ENCODE assay signal across 1 cellular context in the genomic region with DNA sequence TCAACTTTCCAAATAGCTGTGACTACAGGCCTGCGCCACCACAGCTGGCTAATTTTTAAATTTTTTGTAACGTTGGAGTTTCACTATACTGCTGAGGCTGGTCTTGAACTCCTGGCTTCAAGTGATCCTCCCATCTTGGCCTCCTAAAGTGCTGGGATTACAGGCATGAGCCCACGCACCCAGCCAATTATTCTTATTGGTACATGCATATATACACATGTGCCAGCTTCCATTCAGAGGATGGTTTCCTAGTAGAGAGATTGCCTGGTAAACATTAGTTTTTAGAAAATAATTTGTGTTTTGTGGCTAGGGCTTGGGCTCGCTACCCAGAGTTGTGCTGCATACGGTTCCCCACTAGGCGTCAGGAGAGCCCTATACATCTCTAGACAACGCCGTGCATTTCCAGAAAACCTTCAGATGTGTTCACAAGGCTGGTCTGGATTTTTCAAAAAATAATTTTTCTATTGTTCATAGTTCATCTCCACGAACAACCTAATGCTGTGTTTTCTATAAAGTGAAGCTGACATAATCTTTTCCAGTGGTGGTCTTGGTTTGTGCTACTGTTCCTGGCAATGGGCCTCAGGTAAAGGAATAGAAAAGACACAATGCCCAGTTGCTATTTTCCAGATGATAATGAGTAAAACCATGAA.
A peak's percentile ranks its signal among the peaks of the same experiment; 100 is the strongest.
TF ChIP-seq lines count a peak whose summit lies in the region.

No MANE protein-coding gene starts in this region.

TF ChIP-seq in HepG2, 621 proteins besides CTCF, POLR2A, EP300 and RAD21 (continued from another document and continues in another):
- TF ChIP-seq, protein P1, sequence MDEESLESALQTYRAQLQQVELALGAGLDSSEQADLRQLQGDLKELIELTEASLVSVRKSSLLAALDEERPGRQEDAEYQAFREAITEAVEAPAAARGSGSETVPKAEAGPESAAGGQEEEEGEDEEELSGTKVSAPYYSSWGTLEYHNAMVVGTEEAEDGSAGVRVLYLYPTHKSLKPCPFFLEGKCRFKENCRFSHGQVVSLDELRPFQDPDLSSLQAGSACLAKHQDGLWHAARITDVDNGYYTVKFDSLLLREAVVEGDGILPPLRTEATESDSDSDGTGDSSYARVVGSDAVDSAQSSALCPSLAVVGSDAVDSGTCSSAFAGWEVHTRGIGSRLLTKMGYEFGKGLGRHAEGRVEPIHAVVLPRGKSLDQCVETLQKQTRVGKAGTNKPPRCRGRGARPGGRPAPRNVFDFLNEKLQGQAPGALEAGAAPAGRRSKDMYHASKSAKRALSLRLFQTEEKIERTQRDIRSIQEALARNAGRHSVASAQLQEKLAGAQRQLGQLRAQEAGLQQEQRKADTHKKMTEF (CRISPR knock-in tag; IDR thresholded peaks at IDR 0.05), result 0 out of 2 replicates have a peak, but pooled peaks have one; percentile 29
- TF ChIP-seq ARNT (IDR thresholded peaks at IDR 0.05), result no peak
- TF ChIP-seq, protein P2, sequence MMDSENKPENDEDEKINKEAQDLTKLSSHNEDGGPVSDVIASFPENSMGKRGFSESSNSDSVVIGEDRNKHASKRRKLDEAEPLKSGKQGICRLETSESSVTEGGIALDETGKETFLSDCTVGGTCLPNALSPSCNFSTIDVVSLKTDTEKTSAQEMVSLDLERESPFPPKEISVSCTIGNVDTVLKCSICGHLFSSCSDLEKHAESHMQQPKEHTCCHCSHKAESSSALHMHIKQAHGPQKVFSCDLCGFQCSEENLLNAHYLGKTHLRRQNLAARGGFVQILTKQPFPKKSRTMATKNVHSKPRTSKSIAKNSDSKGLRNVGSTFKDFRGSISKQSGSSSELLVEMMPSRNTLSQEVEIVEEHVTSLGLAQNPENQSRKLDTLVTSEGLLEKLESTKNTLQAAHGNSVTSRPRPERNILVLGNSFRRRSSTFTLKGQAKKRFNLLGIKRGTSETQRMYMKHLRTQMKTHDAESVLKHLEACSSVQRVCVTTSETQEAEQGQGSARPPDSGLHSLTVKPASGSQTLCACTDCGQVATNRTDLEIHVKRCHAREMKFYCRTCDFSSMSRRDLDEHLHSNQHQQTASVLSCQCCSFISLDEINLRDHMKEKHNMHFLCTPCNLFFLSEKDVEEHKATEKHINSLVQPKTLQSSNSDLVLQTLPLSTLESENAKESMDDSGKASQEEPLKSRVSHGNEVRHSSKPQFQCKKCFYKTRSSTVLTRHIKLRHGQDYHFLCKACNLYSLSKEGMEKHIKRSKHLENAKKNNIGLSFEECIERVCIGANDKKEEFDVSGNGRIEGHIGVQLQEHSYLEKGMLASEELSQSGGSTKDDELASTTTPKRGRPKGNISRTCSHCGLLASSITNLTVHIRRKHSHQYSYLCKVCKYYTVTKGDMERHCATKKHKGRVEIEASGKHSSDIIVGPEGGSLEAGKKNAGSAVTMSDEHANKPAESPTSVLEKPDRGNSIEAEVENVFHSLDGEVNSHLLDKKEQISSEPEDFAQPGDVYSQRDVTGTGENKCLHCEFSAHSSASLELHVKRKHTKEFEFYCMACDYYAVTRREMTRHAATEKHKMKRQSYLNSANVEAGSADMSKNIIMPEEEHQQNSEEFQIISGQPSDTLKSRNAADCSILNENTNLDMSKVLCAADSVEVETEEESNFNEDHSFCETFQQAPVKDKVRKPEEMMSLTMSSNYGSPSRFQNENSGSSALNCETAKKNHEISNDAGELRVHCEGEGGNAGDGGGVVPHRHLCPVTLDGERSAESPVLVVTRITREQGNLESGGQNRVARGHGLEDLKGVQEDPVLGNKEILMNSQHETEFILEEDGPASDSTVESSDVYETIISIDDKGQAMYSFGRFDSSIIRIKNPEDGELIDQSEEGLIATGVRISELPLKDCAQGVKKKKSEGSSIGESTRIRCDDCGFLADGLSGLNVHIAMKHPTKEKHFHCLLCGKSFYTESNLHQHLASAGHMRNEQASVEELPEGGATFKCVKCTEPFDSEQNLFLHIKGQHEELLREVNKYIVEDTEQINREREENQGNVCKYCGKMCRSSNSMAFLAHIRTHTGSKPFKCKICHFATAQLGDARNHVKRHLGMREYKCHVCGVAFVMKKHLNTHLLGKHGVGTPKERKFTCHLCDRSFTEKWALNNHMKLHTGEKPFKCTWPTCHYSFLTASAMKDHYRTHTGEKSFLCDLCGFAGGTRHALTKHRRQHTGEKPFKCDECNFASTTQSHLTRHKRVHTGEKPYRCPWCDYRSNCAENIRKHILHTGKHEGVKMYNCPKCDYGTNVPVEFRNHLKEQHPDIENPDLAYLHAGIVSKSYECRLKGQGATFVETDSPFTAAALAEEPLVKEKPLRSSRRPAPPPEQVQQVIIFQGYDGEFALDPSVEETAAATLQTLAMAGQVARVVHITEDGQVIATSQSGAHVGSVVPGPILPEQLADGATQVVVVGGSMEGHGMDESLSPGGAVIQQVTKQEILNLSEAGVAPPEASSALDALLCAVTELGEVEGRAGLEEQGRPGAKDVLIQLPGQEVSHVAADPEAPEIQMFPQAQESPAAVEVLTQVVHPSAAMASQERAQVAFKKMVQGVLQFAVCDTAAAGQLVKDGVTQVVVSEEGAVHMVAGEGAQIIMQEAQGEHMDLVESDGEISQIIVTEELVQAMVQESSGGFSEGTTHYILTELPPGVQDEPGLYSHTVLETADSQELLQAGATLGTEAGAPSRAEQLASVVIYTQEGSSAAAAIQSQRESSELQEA (CRISPR knock-in tag; IDR thresholded peaks at IDR 0.05; ENCODE audit: not compliant biosample characterization), result no peak
- no peak for TF ChIP-seq TBX3 (IDR thresholded peaks at IDR 0.05; ENCODE audit: borderline replicate concordance)
- no peak for TF ChIP-seq PLRG1 (conservative IDR thresholded peaks at IDR 0.05)
- TF ChIP-seq ZNF143 (CRISPR knock-in tag; IDR thresholded peaks at IDR 0.05), result no peak
- TF ChIP-seq SRSF4 (IDR thresholded peaks at IDR 0.05; ENCODE audit: low read depth, low read length, poor library complexity, severe bottlenecking), result no peak
- TF ChIP-seq, protein P3, sequence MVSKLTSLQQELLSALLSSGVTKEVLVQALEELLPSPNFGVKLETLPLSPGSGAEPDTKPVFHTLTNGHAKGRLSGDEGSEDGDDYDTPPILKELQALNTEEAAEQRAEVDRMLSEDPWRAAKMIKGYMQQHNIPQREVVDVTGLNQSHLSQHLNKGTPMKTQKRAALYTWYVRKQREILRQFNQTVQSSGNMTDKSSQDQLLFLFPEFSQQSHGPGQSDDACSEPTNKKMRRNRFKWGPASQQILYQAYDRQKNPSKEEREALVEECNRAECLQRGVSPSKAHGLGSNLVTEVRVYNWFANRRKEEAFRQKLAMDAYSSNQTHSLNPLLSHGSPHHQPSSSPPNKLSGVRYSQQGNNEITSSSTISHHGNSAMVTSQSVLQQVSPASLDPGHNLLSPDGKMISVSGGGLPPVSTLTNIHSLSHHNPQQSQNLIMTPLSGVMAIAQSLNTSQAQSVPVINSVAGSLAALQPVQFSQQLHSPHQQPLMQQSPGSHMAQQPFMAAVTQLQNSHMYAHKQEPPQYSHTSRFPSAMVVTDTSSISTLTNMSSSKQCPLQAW (CRISPR knock-in tag; IDR thresholded peaks at IDR 0.05), result 0 out of 2 replicates have a peak, but pooled peaks have one; percentile 34
- no peak for TF ChIP-seq MATR3 (CRISPR knock-in tag; IDR thresholded peaks at IDR 0.05)
- no peak for TF ChIP-seq MAFK (conservative IDR thresholded peaks at IDR 0.05 in 1 of 2, IDR thresholded peaks at IDR 0.05 in 1 of 2; ENCODE audit: low read length in 2 of 2)
- TF ChIP-seq KLF16 (CRISPR knock-in tag; IDR thresholded peaks at IDR 0.05), result no peak
- TF ChIP-seq, protein P4, sequence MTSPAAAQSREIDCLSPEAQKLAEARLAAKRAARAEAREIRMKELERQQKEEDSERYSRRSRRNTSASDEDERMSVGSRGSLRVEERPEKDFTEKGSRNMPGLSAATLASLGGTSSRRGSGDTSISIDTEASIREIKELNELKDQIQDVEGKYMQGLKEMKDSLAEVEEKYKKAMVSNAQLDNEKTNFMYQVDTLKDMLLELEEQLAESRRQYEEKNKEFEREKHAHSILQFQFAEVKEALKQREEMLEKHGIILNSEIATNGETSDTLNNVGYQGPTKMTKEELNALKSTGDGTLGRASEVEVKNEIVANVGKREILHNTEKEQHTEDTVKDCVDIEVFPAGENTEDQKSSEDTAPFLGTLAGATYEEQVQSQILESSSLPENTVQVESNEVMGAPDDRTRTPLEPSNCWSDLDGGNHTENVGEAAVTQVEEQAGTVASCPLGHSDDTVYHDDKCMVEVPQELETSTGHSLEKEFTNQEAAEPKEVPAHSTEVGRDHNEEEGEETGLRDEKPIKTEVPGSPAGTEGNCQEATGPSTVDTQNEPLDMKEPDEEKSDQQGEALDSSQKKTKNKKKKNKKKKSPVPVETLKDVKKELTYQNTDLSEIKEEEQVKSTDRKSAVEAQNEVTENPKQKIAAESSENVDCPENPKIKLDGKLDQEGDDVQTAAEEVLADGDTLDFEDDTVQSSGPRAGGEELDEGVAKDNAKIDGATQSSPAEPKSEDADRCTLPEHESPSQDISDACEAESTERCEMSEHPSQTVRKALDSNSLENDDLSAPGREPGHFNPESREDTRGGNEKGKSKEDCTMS (CRISPR knock-in tag; conservative IDR thresholded peaks at IDR 0.05), result no peak
- TF ChIP-seq POLR2AphosphoS5 (IDR thresholded peaks at IDR 0.05; ENCODE audit: low read depth, low read length), result no peak
- no peak for TF ChIP-seq ISL2 (CRISPR knock-in tag; IDR thresholded peaks at IDR 0.05)
- TF ChIP-seq, protein P5, sequence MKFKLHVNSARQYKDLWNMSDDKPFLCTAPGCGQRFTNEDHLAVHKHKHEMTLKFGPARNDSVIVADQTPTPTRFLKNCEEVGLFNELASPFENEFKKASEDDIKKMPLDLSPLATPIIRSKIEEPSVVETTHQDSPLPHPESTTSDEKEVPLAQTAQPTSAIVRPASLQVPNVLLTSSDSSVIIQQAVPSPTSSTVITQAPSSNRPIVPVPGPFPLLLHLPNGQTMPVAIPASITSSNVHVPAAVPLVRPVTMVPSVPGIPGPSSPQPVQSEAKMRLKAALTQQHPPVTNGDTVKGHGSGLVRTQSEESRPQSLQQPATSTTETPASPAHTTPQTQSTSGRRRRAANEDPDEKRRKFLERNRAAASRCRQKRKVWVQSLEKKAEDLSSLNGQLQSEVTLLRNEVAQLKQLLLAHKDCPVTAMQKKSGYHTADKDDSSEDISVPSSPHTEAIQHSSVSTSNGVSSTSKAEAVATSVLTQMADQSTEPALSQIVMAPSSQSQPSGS (CRISPR knock-in tag; IDR thresholded peaks at IDR 0.05), result no peak
- TF ChIP-seq, protein P6, sequence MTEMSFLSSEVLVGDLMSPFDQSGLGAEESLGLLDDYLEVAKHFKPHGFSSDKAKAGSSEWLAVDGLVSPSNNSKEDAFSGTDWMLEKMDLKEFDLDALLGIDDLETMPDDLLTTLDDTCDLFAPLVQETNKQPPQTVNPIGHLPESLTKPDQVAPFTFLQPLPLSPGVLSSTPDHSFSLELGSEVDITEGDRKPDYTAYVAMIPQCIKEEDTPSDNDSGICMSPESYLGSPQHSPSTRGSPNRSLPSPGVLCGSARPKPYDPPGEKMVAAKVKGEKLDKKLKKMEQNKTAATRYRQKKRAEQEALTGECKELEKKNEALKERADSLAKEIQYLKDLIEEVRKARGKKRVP (CRISPR knock-in tag; IDR thresholded peaks at IDR 0.05), result no peak
- no peak for TF ChIP-seq ZNF264 (CRISPR knock-in tag; IDR thresholded peaks at IDR 0.05)
- TF ChIP-seq, protein P7, sequence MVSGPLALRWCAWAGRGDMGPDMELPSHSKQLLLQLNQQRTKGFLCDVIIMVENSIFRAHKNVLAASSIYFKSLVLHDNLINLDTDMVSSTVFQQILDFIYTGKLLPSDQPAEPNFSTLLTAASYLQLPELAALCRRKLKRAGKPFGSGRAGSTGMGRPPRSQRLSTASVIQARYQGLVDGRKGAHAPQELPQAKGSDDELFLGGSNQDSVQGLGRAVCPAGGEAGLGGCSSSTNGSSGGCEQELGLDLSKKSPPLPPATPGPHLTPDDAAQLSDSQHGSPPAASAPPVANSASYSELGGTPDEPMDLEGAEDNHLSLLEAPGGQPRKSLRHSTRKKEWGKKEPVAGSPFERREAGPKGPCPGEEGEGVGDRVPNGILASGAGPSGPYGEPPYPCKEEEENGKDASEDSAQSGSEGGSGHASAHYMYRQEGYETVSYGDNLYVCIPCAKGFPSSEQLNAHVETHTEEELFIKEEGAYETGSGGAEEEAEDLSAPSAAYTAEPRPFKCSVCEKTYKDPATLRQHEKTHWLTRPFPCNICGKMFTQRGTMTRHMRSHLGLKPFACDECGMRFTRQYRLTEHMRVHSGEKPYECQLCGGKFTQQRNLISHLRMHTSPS (CRISPR knock-in tag; IDR thresholded peaks at IDR 0.05; ENCODE audit: low read depth), result no peak
- TF ChIP-seq ZNF180 (CRISPR knock-in tag; IDR thresholded peaks at IDR 0.05; ENCODE audit: borderline replicate concordance, low read depth), result no peak
- TF ChIP-seq PHF5A (CRISPR knock-in tag; IDR thresholded peaks at IDR 0.05; ENCODE audit: low read depth, unreplicated experiment), result no peak
- TF ChIP-seq, protein P8, sequence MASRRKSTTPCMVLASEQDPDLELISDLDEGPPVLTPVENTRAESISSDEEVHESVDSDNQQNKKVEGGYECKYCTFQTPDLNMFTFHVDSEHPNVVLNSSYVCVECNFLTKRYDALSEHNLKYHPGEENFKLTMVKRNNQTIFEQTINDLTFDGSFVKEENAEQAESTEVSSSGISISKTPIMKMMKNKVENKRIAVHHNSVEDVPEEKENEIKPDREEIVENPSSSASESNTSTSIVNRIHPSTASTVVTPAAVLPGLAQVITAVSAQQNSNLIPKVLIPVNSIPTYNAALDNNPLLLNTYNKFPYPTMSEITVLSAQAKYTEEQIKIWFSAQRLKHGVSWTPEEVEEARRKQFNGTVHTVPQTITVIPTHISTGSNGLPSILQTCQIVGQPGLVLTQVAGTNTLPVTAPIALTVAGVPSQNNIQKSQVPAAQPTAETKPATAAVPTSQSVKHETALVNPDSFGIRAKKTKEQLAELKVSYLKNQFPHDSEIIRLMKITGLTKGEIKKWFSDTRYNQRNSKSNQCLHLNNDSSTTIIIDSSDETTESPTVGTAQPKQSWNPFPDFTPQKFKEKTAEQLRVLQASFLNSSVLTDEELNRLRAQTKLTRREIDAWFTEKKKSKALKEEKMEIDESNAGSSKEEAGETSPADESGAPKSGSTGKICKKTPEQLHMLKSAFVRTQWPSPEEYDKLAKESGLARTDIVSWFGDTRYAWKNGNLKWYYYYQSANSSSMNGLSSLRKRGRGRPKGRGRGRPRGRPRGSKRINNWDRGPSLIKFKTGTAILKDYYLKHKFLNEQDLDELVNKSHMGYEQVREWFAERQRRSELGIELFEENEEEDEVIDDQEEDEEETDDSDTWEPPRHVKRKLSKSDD (CRISPR knock-in tag; IDR thresholded peaks at IDR 0.05; ENCODE audit: low read depth), result no peak
- TF ChIP-seq CCAR2 (optimal IDR thresholded peaks at IDR 0.05; ENCODE audit: low read depth, low read length), result no peak
- TF ChIP-seq FLYWCH1 (CRISPR knock-in tag; IDR thresholded peaks at IDR 0.05), result no peak
- no peak for TF ChIP-seq CREB1 (IDR thresholded peaks at IDR 0.05)
- no peak for TF ChIP-seq CREB1 (CRISPR knock-in tag; IDR thresholded peaks at IDR 0.05)
- TF ChIP-seq RXRB (CRISPR knock-in tag; IDR thresholded peaks at IDR 0.05; ENCODE audit: borderline replicate concordance), result 0 out of 2 replicates have a peak, but pooled peaks have one; percentile 13
- TF ChIP-seq NAIF1 (CRISPR knock-in tag; IDR thresholded peaks at IDR 0.05; ENCODE audit: borderline replicate concordance), result no peak
- no peak for TF ChIP-seq MXI1 (IDR thresholded peaks at IDR 0.05; ENCODE audit: borderline replicate concordance, low read depth, low read length)
- no peak; the same call in 1 of the 2 replicates for TF ChIP-seq ZNF788 (CRISPR knock-in tag; IDR thresholded peaks at IDR 0.05; ENCODE audit: borderline replicate concordance)
- no peak for TF ChIP-seq RORA (CRISPR knock-in tag; IDR thresholded peaks at IDR 0.05)
- 0 out of 2 replicates have a peak, but pooled peaks have one; percentile 39 for TF ChIP-seq KAT8 (CRISPR knock-in tag; IDR thresholded peaks at IDR 0.05)
- TF ChIP-seq STAG1 (CRISPR knock-in tag; IDR thresholded peaks at IDR 0.05), result peak; percentile 97
- TF ChIP-seq SNAI1 (CRISPR knock-in tag; IDR thresholded peaks at IDR 0.05; ENCODE audit: borderline replicate concordance), result no peak
- no peak for TF ChIP-seq CHD2 (IDR thresholded peaks at IDR 0.05; ENCODE audit: low read depth, low read length)
- no peak for TF ChIP-seq ATAD3A (CRISPR knock-in tag; IDR thresholded peaks at IDR 0.05)
- 0 out of 2 replicates have a peak, but pooled peaks have one; percentile 15 for TF ChIP-seq FOSL2 (CRISPR knock-in tag; IDR thresholded peaks at IDR 0.05)
